Comparison of ENCODE assay signal across 10 cellular contexts in the genomic region with DNA sequence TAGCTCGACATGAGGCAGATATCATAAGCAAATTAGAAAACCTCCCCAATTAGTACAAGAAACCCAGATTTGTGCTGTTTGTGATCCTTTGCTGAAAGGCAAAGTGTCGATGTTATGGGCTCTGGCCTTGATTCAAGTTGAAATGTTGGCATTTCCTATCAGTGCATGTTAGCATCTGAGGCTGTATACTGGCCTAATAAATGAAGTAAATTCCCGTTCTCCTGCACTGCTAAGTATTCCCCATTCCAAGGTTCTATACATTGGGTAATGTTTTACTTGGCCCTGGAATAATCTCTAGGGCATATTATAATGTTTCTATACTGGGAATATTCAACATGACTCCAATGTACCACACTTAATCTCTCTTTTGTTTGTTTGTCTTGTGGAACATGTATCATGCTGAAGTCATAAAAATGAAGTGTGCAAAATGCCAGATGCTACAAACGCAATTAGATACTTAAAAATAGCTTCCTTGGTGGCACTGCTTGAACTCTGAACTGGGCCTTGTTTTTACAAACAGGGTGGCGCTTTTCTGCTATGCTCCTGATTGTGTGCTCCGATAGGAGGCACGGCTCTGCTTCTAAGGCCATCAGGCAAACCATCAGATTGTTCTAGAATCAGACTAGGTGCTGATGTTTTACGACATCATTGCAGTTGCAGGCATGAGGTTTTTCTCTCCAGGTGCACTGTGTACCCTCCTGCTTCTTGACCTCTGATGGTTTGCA.
A peak's percentile ranks its signal among the peaks of the same experiment; 100 is the strongest.
DNase-seq lines count a peak whose midpoint lies in the region; ATAC-seq, FAIRE-seq and TF ChIP-seq lines count a peak whose summit lies in the region.
"Had no signal": no experiment of that assay in that cellular context is flagged by ENCODE, and none has a peak within 500 bp of the region (broad histone marks: within the 10 kb centered on the region; RNA-seq: fewer than 3 reads in every experiment).

No MANE protein-coding gene starts in this region.

- peaks cover 13% of the 10 kb centered on the region for H3K36me3 Mint-ChIP-seq in brain

- peaks cover 10 to 21% (median 15%) of the 10 kb centered on the region in 5 experiments for H3K9me3 Mint-ChIP-seq in brain

- TF ChIP-seq CTCF in brain (conservative IDR thresholded peaks at IDR 0.05) (no peak), keratinocyte (optimal IDR thresholded peaks at IDR 0.05 in 1 of 3, IDR thresholded peaks at IDR 0.05 in 1 of 3, conservative IDR thresholded peaks at IDR 0.05 in 1 of 3; ENCODE audit: extremely low read depth in 1 of 3, insufficient read depth in 2 of 3, low read length in 3 of 3) (no peak), upper lobe of left lung (IDR thresholded peaks at IDR 0.05) (no peak)

- no peaks in the 10 kb centered on the region for H3K9me1 ChIP-seq in keratinocyte (ENCODE audit: control insufficient read depth, extremely low read depth, insufficient read depth, low read length)

- ATAC-seq in Right ventricle myocardium superior (ENCODE audit: poor library complexity), result peak; percentile 22
- no peak for ATAC-seq in upper lobe of left lung (ENCODE audit: low FRiP score in 2 of 2)

- H3K4me1 Mint-ChIP-seq in brain, result peaks cover 47% of the 10 kb centered on the region

- peak overlapping the region; percentile 19 to 82 (median 72) for H3K4me3 Mint-ChIP-seq in brain

- H3K79me2 ChIP-seq in keratinocyte (ENCODE audit: control insufficient read depth, insufficient read depth, low read length), result no peaks in the 10 kb centered on the region

- peak overlapping the region; percentile 86 for H3K4me2 ChIP-seq in keratinocyte (ENCODE audit: control insufficient read depth, extremely low read depth, insufficient read depth, low read depth, low read length)

- peak overlapping the region; percentile 61 for H2AFZ ChIP-seq in keratinocyte (ENCODE audit: control insufficient read depth, low read length)

- H3K9me3 ChIP-seq in keratinocyte (ENCODE audit: control insufficient read depth, low read depth, low read length) (no peaks in the 10 kb centered on the region), upper lobe of left lung (peaks cover 0 to 5% (median 0%) of the 10 kb centered on the region in 4 donors)

- dilution Hi-C loops in keratinocyte (cut with MboI; ENCODE audit: extremely low pct_ligation_motif_present, low sequenced_read_pairs), result no loop called here

- WGBS in upper lobe of left lung, 2 donors, result 56 to 58% methylated on average over 8 of the region's 8 CpGs

- no peak for TF ChIP-seq EP300 in upper lobe of left lung (IDR thresholded peaks at IDR 0.05)

- no peaks in the 10 kb centered on the region for H4K20me1 ChIP-seq in keratinocyte (ENCODE audit: control insufficient read depth, extremely low read depth, insufficient read depth, low read length)

- H3K27ac ChIP-seq in keratinocyte (ENCODE audit: control insufficient read depth, insufficient read depth, low read length) (peak overlapping the region; percentile 52), upper lobe of left lung (no peak overlapping the region)

- DNase-seq in Right ventricle myocardium superior (no peak), cardiac septum (ENCODE audit: low spot score) (no peak), keratinocyte (ENCODE audit: low read depth, low spot score) (no peak), ureter (ENCODE audit: low spot score) (peak; percentile 35), upper lobe of left lung (no peak), A172 (ENCODE audit: low spot score) (no peak), amniotic stem cell (lab: John Stamatoyannopoulos, UW) (no peak)
- DNase-seq: stimulated activated CD4-positive, alpha-beta T cell treated with anti-CD3 and anti-CD28 coated beads, Interleukin-2, amount 100 ng/mL, for 24 hours; stomach had no signal

- H3K4me1 ChIP-seq in keratinocyte (ENCODE audit: control insufficient read depth, extremely low read depth, insufficient read depth, low read length) (peaks cover 17% of the 10 kb centered on the region), upper lobe of left lung (no peaks in the 10 kb centered on the region)

- H3K36me3 ChIP-seq in keratinocyte (ENCODE audit: control insufficient read depth in 2 of 2, extremely low read depth in 1 of 2, insufficient read depth in 2 of 2, low read length in 2 of 2) (no peaks in the 10 kb centered on the region), upper lobe of left lung (no peaks in the 10 kb centered on the region)
- H3K36me3 ChIP-seq: stomach had no signal

- H3K4me3 ChIP-seq in keratinocyte (ENCODE audit: control insufficient read depth in 2 of 3, extremely low read depth in 1 of 3, insufficient read depth in 2 of 3, low read depth in 1 of 3, low read length in 3 of 3) (peak overlapping the region in 2 of 3 experiments; percentile 15 to 31), upper lobe of left lung (no peak overlapping the region)
- H3K4me3 ChIP-seq: stomach had no signal

- TF ChIP-seq POLR2A in upper lobe of left lung (IDR thresholded peaks at IDR 0.05), result no peak

- H3K27me3 ChIP-seq in keratinocyte (ENCODE audit: control insufficient read depth, extremely low read depth, insufficient read depth, low read length) (no peaks in the 10 kb centered on the region), upper lobe of left lung (no peaks in the 10 kb centered on the region)
- H3K27me3 ChIP-seq: stomach had no signal

- peak overlapping the region; percentile 34 to 94 (median 83) for H3K27ac Mint-ChIP-seq in brain

- FAIRE-seq in keratinocyte (lab: Jason Lieb, UNC), result no peak

- H3K9ac ChIP-seq in keratinocyte (ENCODE audit: control insufficient read depth, extremely low read depth, insufficient read depth, low read length), result peak overlapping the region; percentile 49

- H3K27me3 Mint-ChIP-seq in brain, result no peaks in the 10 kb centered on the region

- intact Hi-C loops in Right ventricle myocardium superior (cut with DNase I) (no loop called here), cardiac septum (cut with DNase I) (no loop called here)

Comparison
In these comparisons a context has a peak if more than half of its experiments do, and no peak if none do; other contexts are left out.
1. H3K4me3 ChIP-seq: peak in keratinocyte (2 of 3); none in upper lobe of left lung (0 of 4).